ENCODE assay signal across 7 cellular contexts in genomic region chr10:50738974-50739617, GRCh38. TPM values are rescaled to one million over a fixed set of nuclear protein-coding genes. Genes with fewer than 3 reads are reported as not detected.
DNase-seq lines count a peak whose midpoint lies in the region; ATAC-seq, FAIRE-seq and TF ChIP-seq lines count a peak whose summit lies in the region.
"Not testable (repeated sequence)": the region's sequence is repeated elsewhere in the genome, so short reads cannot be mapped to it uniquely, and the experiment has no call there.

No MANE protein-coding gene starts in this region.

- DNase-seq in activated CD4-positive, alpha-beta memory T cell treated with anti-CD3 and anti-CD28 coated beads for 36 hours; bronchial epithelial cell (ENCODE audit: low read depth); glutamatergic neuron; mesothelial cell of epicardium (ENCODE audit: low spot score in 2 of 2, unreplicated experiment in 2 of 2); skeletal muscle cell (ENCODE audit: low read depth): not testable (repeated sequence)

- H3K4me3 Mint-ChIP-seq in activated CD4-positive, alpha-beta memory T cell treated with anti-CD3 and anti-CD28 coated beads for 36 hours, result peak overlapping the region; percentile 81
- H3K4me3 Mint-ChIP-seq in glutamatergic neuron (ENCODE audit: unreplicated experiment), result peak overlapping the region; percentile 99
- peak overlapping the region; percentile 95 for H3K4me3 Mint-ChIP-seq in mesothelial cell of epicardium

- not testable (repeated sequence) for H3K9me3 Mint-ChIP-seq in activated CD4-positive, alpha-beta memory T cell treated with anti-CD3 and anti-CD28 coated beads for 36 hours; mesothelial cell of epicardium
- H3K9me3 Mint-ChIP-seq in glutamatergic neuron (ENCODE audit: unreplicated experiment), result peaks cover 18% of the 10 kb centered on the region

- not testable (repeated sequence) for TF ChIP-seq CTCF in KMS-11 (conservative IDR thresholded peaks at IDR 0.05; ENCODE audit: low read depth, low read length); bronchial epithelial cell (IDR thresholded peaks at IDR 0.05; ENCODE audit: insufficient read depth, low read length, severe bottlenecking); glutamatergic neuron (IDR thresholded peaks at IDR 0.05; ENCODE audit: partially characterized antibody, unreplicated experiment); mesothelial cell of epicardium (IDR thresholded peaks at IDR 0.05; ENCODE audit: unreplicated experiment)

- peaks cover 14% of the 10 kb centered on the region for H3K4me1 Mint-ChIP-seq in activated CD4-positive, alpha-beta memory T cell treated with anti-CD3 and anti-CD28 coated beads for 36 hours (ENCODE audit: low read depth)
- not testable (repeated sequence) for H3K4me1 Mint-ChIP-seq in glutamatergic neuron (ENCODE audit: low read depth, unreplicated experiment); mesothelial cell of epicardium

- peak overlapping the region; percentile 70; the same call in 1 of the 2 replicates for H3K9ac ChIP-seq in KMS-11

- not testable (repeated sequence) for H4K20me1 ChIP-seq in KMS-11 (ENCODE audit: insufficient read depth)

- POLR2A ChIA-PET in activated CD4-positive, alpha-beta memory T cell treated with anti-CD3 and anti-CD28 coated beads for 36 hours (lab: Charles Lee), result interaction anchor here (1.3 kb wide), 1 partner anchor 342 kb away, joined by 4 read pairs; no protein-coding TSS in a partner anchor

- H3K27ac Mint-ChIP-seq in activated CD4-positive, alpha-beta memory T cell treated with anti-CD3 and anti-CD28 coated beads for 36 hours, result peak overlapping the region; percentile 62
- H3K27ac Mint-ChIP-seq in glutamatergic neuron (ENCODE audit: unreplicated experiment) (peak overlapping the region; percentile 98), mesothelial cell of epicardium (peak overlapping the region; percentile 95)

- peak; percentile 23 for ATAC-seq in GM19463 (IDR thresholded peaks at IDR 0.05; ENCODE audit: unreplicated experiment)

- FAIRE-seq in bronchial epithelial cell (lab: Jason Lieb, UNC), result not testable (repeated sequence)

- CTCF ChIA-PET in activated CD4-positive, alpha-beta memory T cell treated with anti-CD3 and anti-CD28 coated beads for 36 hours (lab: Charles Lee), result interaction anchor here (1.1 kb wide), 1 partner anchor 115 kb away, joined by 3 read pairs; the partner anchor contains the start of gene SGMS1

- H3K4me2 ChIP-seq in KMS-11, result peak overlapping the region; percentile 78

- peak overlapping the region; percentile 97 for H2AFZ ChIP-seq in KMS-11 (ENCODE audit: low read depth)

- not testable (repeated sequence) for H3K79me2 ChIP-seq in KMS-11 (ENCODE audit: insufficient read depth, low read depth)

- H3K27ac ChIP-seq in KMS-11, result peak overlapping the region; percentile 50

- not testable (repeated sequence) for H3K27me3 ChIP-seq in KMS-11 (ENCODE audit: insufficient read depth, low read depth); bronchial epithelial cell (ENCODE audit: control insufficient read depth, insufficient read depth, low read length)

- intact Hi-C loops in activated CD4-positive, alpha-beta memory T cell treated with anti-CD3 and anti-CD28 coated beads for 36 hours (cut with micrococcal nuclease), result not testable (repeated sequence)

- not testable (repeated sequence) for H3K36me3 ChIP-seq in KMS-11 (ENCODE audit: insufficient read depth); bronchial epithelial cell (ENCODE audit: control insufficient read depth, insufficient read depth, low read length)

- H3K4me3 ChIP-seq in KMS-11 (IDR thresholded peaks at IDR 0.05; ENCODE audit: insufficient read depth, low read depth, low read length), result not testable (repeated sequence)
- H3K4me3 ChIP-seq in bronchial epithelial cell (ENCODE audit: low read depth, low read length) (peak overlapping the region; percentile 87), skeletal muscle cell (ENCODE audit: low read depth, low read length) (peak overlapping the region; percentile 63)

- not testable (repeated sequence) for H3K36me3 Mint-ChIP-seq in activated CD4-positive, alpha-beta memory T cell treated with anti-CD3 and anti-CD28 coated beads for 36 hours; glutamatergic neuron (ENCODE audit: unreplicated experiment); mesothelial cell of epicardium

- not testable (repeated sequence) for H3K27me3 Mint-ChIP-seq in activated CD4-positive, alpha-beta memory T cell treated with anti-CD3 and anti-CD28 coated beads for 36 hours
- H3K27me3 Mint-ChIP-seq in glutamatergic neuron (ENCODE audit: unreplicated experiment), result peaks cover 15% of the 10 kb centered on the region
- peaks cover 41% of the 10 kb centered on the region for H3K27me3 Mint-ChIP-seq in mesothelial cell of epicardium (ENCODE audit: low read depth)

- H3K4me1 ChIP-seq in KMS-11 (ENCODE audit: low read depth, poor library complexity, severe bottlenecking), result not testable (repeated sequence)

RNA-seq across cellular contexts. Expression of gene ASAH2B, which starts 0.6 kb away (rescaled TPM):
- total RNA-seq in activated CD4-positive, alpha-beta memory T cell treated with anti-CD3 and anti-CD28 coated beads for 36 hours, result 1 to 10 TPM; 3.1 to 3.5 TPM
- 4.5 and 5.9 TPM in 2 replicates for total RNA-seq in bronchial epithelial cell
- total RNA-seq in glutamatergic neuron (ENCODE audit: unreplicated experiment), result 15.5 TPM
- 4.9 to 6.3 TPM (median 5.8 TPM) in 3 replicates for total RNA-seq in mesothelial cell of epicardium
